In genomic region chr3:65560901-65561300, GRCh38 we compare ENCODE assay signal across 21 cellular contexts.
"Had no signal": no experiment of that assay in that cellular context is flagged by ENCODE, and none has a peak within 500 bp of the region (broad histone marks: within the 10 kb centered on the region; RNA-seq: fewer than 3 reads in every experiment).

No MANE protein-coding gene starts in this region.

- H3K36me3 Mint-ChIP-seq: mesothelial cell of epicardium; natural killer cell treated with Interleukin-12 subunit alpha and Interleukin-12 subunit beta and Interleukin-15 and Interleukin-18, amount 100 ng/mL, for 72 hours; stimulated activated naive B cell treated with anti-CD40 and anti-IgM and Interleukin-4, amounts not matched to agents 10 μg/mL and 1 μg/mL and 100 μg/mL, for 72 hours had no signal

- H3K27me3 Mint-ChIP-seq: natural killer cell treated with Interleukin-12 subunit alpha and Interleukin-12 subunit beta and Interleukin-15 and Interleukin-18, amount 100 ng/mL, for 72 hours; stimulated activated naive B cell treated with anti-CD40 and anti-IgM and Interleukin-4, amounts not matched to agents 10 μg/mL and 1 μg/mL and 100 μg/mL, for 72 hours; stimulated activated naive CD8-positive, alpha-beta T cell treated with anti-CD3 and anti-CD28 coated beads, Interleukin-15, amount 100 ng/mL, for 72 hours had no signal

- H3K4me1 ChIP-seq: testis, upper lobe of right lung, vagina had no signal

- H3K36me3 ChIP-seq: heart right ventricle, neutrophil, tibial nerve, upper lobe of right lung, vagina had no signal

- H3K9me3 ChIP-seq: heart right ventricle, neutrophil, testis, tibial nerve, upper lobe of right lung, vagina had no signal

- DNase-seq: cortex of kidney; dorsolateral prefrontal cortex; effector CD8-positive, alpha-beta T cell; heart right ventricle; left ventricle myocardium superior; mammary epithelial cell; posterior cingulate gyrus; stimulated activated CD4-positive, alpha-beta T cell treated with anti-CD3 and anti-CD28 coated beads, Interleukin-2, amount 100 ng/mL, for 24 hours; stimulated activated CD4-positive, alpha-beta T cell treated with anti-CD3 and anti-CD28 coated beads, Interleukin-4, amount 100 ng/mL, for 4 hours; stimulated activated naive B cell treated with anti-CD40 and anti-IgM and Interleukin-4, amounts not matched to agents 10 μg/mL and 1 μg/mL and 100 μg/mL, for 72 hours; stimulated activated naive CD8-positive, alpha-beta T cell treated with anti-CD3 and anti-CD28 coated beads, Interleukin-15, amount 100 ng/mL, for 72 hours; testis; upper lobe of right lung had no signal

- H3K27ac Mint-ChIP-seq: mesothelial cell of epicardium; natural killer cell treated with Interleukin-12 subunit alpha and Interleukin-12 subunit beta and Interleukin-15 and Interleukin-18, amount 100 ng/mL, for 72 hours; stimulated activated naive B cell treated with anti-CD40 and anti-IgM and Interleukin-4, amounts not matched to agents 10 μg/mL and 1 μg/mL and 100 μg/mL, for 72 hours; stimulated activated naive CD8-positive, alpha-beta T cell treated with anti-CD3 and anti-CD28 coated beads, Interleukin-15, amount 100 ng/mL, for 72 hours had no signal

- H3K27me3 ChIP-seq: dorsolateral prefrontal cortex, heart right ventricle, neutrophil, testis, tibial nerve, upper lobe of right lung, vagina had no signal

- H3K4me3 ChIP-seq: dorsolateral prefrontal cortex, heart right ventricle, testis, tibial nerve, upper lobe of right lung, vagina had no signal

- ATAC-seq: heart right ventricle; left ventricle myocardium superior; natural killer cell treated with Interleukin-12 subunit alpha and Interleukin-12 subunit beta and Interleukin-15 and Interleukin-18, amount 100 ng/mL, for 72 hours; sciatic nerve; stimulated activated naive B cell treated with anti-CD40 and anti-IgM and Interleukin-4, amounts not matched to agents 10 μg/mL and 1 μg/mL and 100 μg/mL, for 72 hours; stimulated activated naive CD8-positive, alpha-beta T cell treated with anti-CD3 and anti-CD28 coated beads, Interleukin-15, amount 100 ng/mL, for 72 hours; upper lobe of right lung had no signal

- H3K4me1 Mint-ChIP-seq: stimulated activated naive B cell treated with anti-CD40 and anti-IgM and Interleukin-4, amounts not matched to agents 10 μg/mL and 1 μg/mL and 100 μg/mL, for 72 hours; stimulated activated naive CD8-positive, alpha-beta T cell treated with anti-CD3 and anti-CD28 coated beads, Interleukin-15, amount 100 ng/mL, for 72 hours had no signal

- H3K27ac ChIP-seq: dorsolateral prefrontal cortex, heart right ventricle, neutrophil, testis, upper lobe of right lung, vagina had no signal

- H3K9me3 Mint-ChIP-seq: mesothelial cell of epicardium; stimulated activated naive B cell treated with anti-CD40 and anti-IgM and Interleukin-4, amounts not matched to agents 10 μg/mL and 1 μg/mL and 100 μg/mL, for 72 hours had no signal

- H3K4me3 Mint-ChIP-seq: mesothelial cell of epicardium; natural killer cell treated with Interleukin-12 subunit alpha and Interleukin-12 subunit beta and Interleukin-15 and Interleukin-18, amount 100 ng/mL, for 72 hours; stimulated activated naive B cell treated with anti-CD40 and anti-IgM and Interleukin-4, amounts not matched to agents 10 μg/mL and 1 μg/mL and 100 μg/mL, for 72 hours; stimulated activated naive CD8-positive, alpha-beta T cell treated with anti-CD3 and anti-CD28 coated beads, Interleukin-15, amount 100 ng/mL, for 72 hours had no signal

- FAIRE-seq: frontal cortex, keratinocyte had no signal
